16 cellular contexts compared by ENCODE assay signal in the genomic region with DNA sequence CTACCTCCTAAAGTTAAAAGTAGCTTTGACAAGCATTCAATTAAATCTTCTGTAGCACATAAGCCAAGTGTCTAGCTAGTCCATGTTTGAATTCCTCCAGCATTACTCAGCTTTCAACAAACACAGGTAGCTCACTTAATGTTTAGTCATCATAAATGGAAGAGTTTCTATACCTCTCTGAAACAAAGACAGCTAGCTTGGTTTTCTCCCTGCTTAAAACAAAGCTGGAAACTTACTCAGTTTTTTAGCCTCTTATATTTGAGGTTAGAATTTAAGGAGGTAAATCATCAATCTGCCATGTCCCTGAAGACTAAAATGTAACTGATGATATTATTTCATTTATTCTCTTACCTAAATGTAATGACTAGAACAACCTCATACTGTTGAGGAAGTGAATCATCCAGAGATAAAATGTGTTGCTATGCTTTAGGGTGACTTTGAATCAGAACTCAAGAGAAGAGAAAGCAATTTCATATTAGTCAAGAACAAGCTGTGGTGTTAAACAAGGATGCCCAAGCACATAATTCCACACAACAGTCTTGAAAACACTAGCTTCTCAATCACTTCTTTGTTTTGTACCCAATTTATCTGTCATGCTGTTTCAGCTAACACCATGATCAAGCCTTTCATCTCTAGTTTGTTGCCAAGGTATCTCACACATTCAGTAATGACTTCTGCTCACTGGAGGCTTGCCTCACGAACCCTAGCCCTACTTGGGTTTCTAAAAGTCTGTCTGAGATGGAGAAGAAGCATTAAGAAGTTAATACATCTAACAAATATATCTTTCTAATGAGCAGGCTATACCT.
A peak's percentile ranks its signal among the peaks of the same experiment; 100 is the strongest.
DNase-seq lines count a peak whose midpoint lies in the region; ATAC-seq and TF ChIP-seq lines count a peak whose summit lies in the region.
"Had no signal": no experiment of that assay in that cellular context is flagged by ENCODE, and none has a peak within 500 bp of the region (broad histone marks: within the 10 kb centered on the region; RNA-seq: fewer than 3 reads in every experiment).

No MANE protein-coding gene starts in this region.

- H3K79me2 ChIP-seq in HCT116 (ENCODE audit: insufficient read depth, low read length) = no peaks in the 10 kb centered on the region

- peak; percentile 80 for DNase-seq in HCT116 (ENCODE audit: low read depth, low spot score)
- DNase-seq in RKO (ENCODE audit: low spot score) = peak; percentile 29
- DNase-seq in renal cortical epithelial cell (ENCODE audit: low read depth) = peak; percentile 92
- no peak for DNase-seq in retina
- DNase-seq in NCI-H526 treated with DMSO at 0.1 percent for 48 hours (lab: John Stamatoyannopoulos, UW) = no peak
- no peak for DNase-seq in NK-92 (lab: John Stamatoyannopoulos, UW; ENCODE audit: unreplicated experiment)
- no peak for DNase-seq in T-helper 2 cell treated with Interferon-gamma antibody and Interleukin-4, amounts not matched to agents 5 μg/mL and 100 μg/mL, for 36 hours (ENCODE audit: low spot score)
- DNase-seq: activated CD8-positive, alpha-beta memory T cell treated with anti-CD3 and anti-CD28 coated beads, Interleukin-2, amount 50 U/mL, for 4 hours; activated naive CD4-positive, alpha-beta T cell treated with anti-CD3 and anti-CD28 coated beads, Interleukin-2, amount 10 ng/mL, durations not matched to agents 7 days and 5 days; heart left ventricle; NCI-H2081 treated with DMSO at 0.1 percent for 48 hours had no signal

- peak overlapping the region; percentile 62 for H3K4me2 ChIP-seq in HCT116 (ENCODE audit: low read length)
- H3K4me2 ChIP-seq: BLaER1 treated with 17β-estradiol and CSF1 and Interleukin-3, amounts not matched to agents 10 nM and 100 nM had no signal

- no peak for TF ChIP-seq POLR2A in HCT116 (IDR thresholded peaks at IDR 0.05; ENCODE audit: borderline replicate concordance, extremely low read depth, insufficient read depth, insufficient read length)

- H3K9ac ChIP-seq in HCT116 (ENCODE audit: low read length) = peak overlapping the region; percentile 14; the same call in 1 of the 2 replicates
- H3K9ac ChIP-seq: BLaER1 treated with 17β-estradiol and CSF1 and Interleukin-3, amounts not matched to agents 10 nM and 100 nM had no signal

- peak overlapping the region; percentile 80 for H2AFZ ChIP-seq in HCT116 (ENCODE audit: low read depth, low read length, poor library complexity, severe bottlenecking)

- CTCF ChIA-PET in HCT116 (lab: Charles Lee) = interaction anchor here (1.2 kb wide), 1 partner anchor 150 kb away, joined by 4 read pairs; no protein-coding TSS in a partner anchor

- TF ChIP-seq RAD21 in HCT116 (IDR thresholded peaks at IDR 0.05; ENCODE audit: low read depth) = no peak

- RAD21 ChIA-PET in HCT116 (lab: Charles Lee; ENCODE audit: low non-redundant PET in 1 of 2, low total read pairs in 2 of 2, uncharacterized antibody in 2 of 2, unreplicated experiment in 2 of 2) = interaction anchor here in 1 of 2 experiments (1.5 kb wide), 1 partner anchor 151 kb away, joined by 4 read pairs; no protein-coding TSS in a partner anchor

- H3K4me1 Mint-ChIP-seq in T-helper 2 cell treated with Interferon-gamma antibody and Interleukin-4, amounts not matched to agents 5 μg/mL and 100 μg/mL, for 36 hours (ENCODE audit: low read depth) = no peaks in the 10 kb centered on the region
- H3K4me1 Mint-ChIP-seq: activated naive CD4-positive, alpha-beta T cell treated with anti-CD3 and anti-CD28 coated beads, Interleukin-2, amount 10 ng/mL, durations not matched to agents 7 days and 5 days had no signal

- peaks cover 4% of the 10 kb centered on the region for H3K9me3 Mint-ChIP-seq in T-helper 2 cell treated with Interferon-gamma antibody and Interleukin-4, amounts not matched to agents 5 μg/mL and 100 μg/mL, for 36 hours
- H3K9me3 Mint-ChIP-seq: activated naive CD4-positive, alpha-beta T cell treated with anti-CD3 and anti-CD28 coated beads, Interleukin-2, amount 10 ng/mL, durations not matched to agents 7 days and 5 days had no signal

- peak overlapping the region in 1 of 2 experiments; percentile 25; a peak in 2 of 4 replicates for H3K4me3 ChIP-seq in HCT116 (replicated peaks in 1 of 2; ENCODE audit: low read depth in 1 of 2, low read length in 2 of 2)
- H3K4me3 ChIP-seq: BLaER1 treated with 17β-estradiol and CSF1 and Interleukin-3, amounts not matched to agents 10 nM and 100 nM; heart left ventricle; prostate gland had no signal

- H3K27me3 Mint-ChIP-seq in T-helper 2 cell treated with Interferon-gamma antibody and Interleukin-4, amounts not matched to agents 5 μg/mL and 100 μg/mL, for 36 hours (ENCODE audit: low read depth) = no peaks in the 10 kb centered on the region
- H3K27me3 Mint-ChIP-seq: activated naive CD4-positive, alpha-beta T cell treated with anti-CD3 and anti-CD28 coated beads, Interleukin-2, amount 10 ng/mL, durations not matched to agents 7 days and 5 days had no signal

- no peaks in the 10 kb centered on the region for H3K9me2 ChIP-seq in HCT116 (ENCODE audit: insufficient read depth)

- H3K4me1 ChIP-seq in HCT116 (ENCODE audit: control insufficient read depth in 1 of 2, insufficient read depth in 2 of 2, low read length in 2 of 2) = peaks cover 10 to 22% of the 10 kb centered on the region in 2 experiments; a peak in 3 of 4 replicates
- H3K4me1 ChIP-seq: heart left ventricle, prostate gland had no signal

- BruUV-seq in HCT116 (replicated peaks; lab: Mats Ljungman, UMichigan) = no TSS peak

- H3K9me3 ChIP-seq in HCT116 (ENCODE audit: control insufficient read depth in 1 of 2, insufficient read depth in 1 of 2, low read depth in 1 of 2, low read length in 2 of 2) = no peaks in the 10 kb centered on the region
- H3K9me3 ChIP-seq: prostate gland had no signal

- POLR2A ChIA-PET in HCT116 (lab: Charles Lee) = no interaction called here

- no peaks in the 10 kb centered on the region for H3K36me3 Mint-ChIP-seq in T-helper 2 cell treated with Interferon-gamma antibody and Interleukin-4, amounts not matched to agents 5 μg/mL and 100 μg/mL, for 36 hours (ENCODE audit: low read depth)
- H3K36me3 Mint-ChIP-seq: activated naive CD4-positive, alpha-beta T cell treated with anti-CD3 and anti-CD28 coated beads, Interleukin-2, amount 10 ng/mL, durations not matched to agents 7 days and 5 days had no signal

- H3K36me3 ChIP-seq in HCT116 (ENCODE audit: control insufficient read depth in 1 of 2, insufficient read depth in 2 of 2, low read length in 2 of 2) = no peaks in the 10 kb centered on the region
- H3K36me3 ChIP-seq: BLaER1 treated with 17β-estradiol and CSF1 and Interleukin-3, amounts not matched to agents 10 nM and 100 nM; heart left ventricle; prostate gland had no signal

- no peaks in the 10 kb centered on the region for H4K20me1 ChIP-seq in HCT116 (ENCODE audit: insufficient read depth)
- H4K20me1 ChIP-seq: BLaER1 treated with 17β-estradiol and CSF1 and Interleukin-3, amounts not matched to agents 10 nM and 100 nM had no signal

- ATAC-seq in HCT116 (peak; percentile 92), esophagus mucosa (peak; percentile 96)
- ATAC-seq: activated CD4-positive, CD25-positive, alpha-beta regulatory T cell treated with anti-CD3 and anti-CD28 coated beads, Interleukin-2, amount 50 U/mL, for 24 hours; heart left ventricle; left lobe of liver had no signal

- H3K4me3 Mint-ChIP-seq in T-helper 2 cell treated with Interferon-gamma antibody and Interleukin-4, amounts not matched to agents 5 μg/mL and 100 μg/mL, for 36 hours = no peak overlapping the region
- H3K4me3 Mint-ChIP-seq: activated naive CD4-positive, alpha-beta T cell treated with anti-CD3 and anti-CD28 coated beads, Interleukin-2, amount 10 ng/mL, durations not matched to agents 7 days and 5 days had no signal

- intact Hi-C loops in HCT116 (cut with micrococcal nuclease) = loop anchor here (10.0 kb wide), 1 partner anchor 899 kb away; no protein-coding TSS in a partner anchor

- H3K27me3 ChIP-seq in HCT116 (ENCODE audit: insufficient read depth, low read length) = no peaks in the 10 kb centered on the region
- H3K27me3 ChIP-seq: BLaER1 treated with 17β-estradiol and CSF1 and Interleukin-3, amounts not matched to agents 10 nM and 100 nM; heart left ventricle had no signal

- peak overlapping the region; percentile 38; the same call in 1 of the 2 replicates for H3K27ac ChIP-seq in HCT116 (ENCODE audit: low read depth, low read length)
- H3K27ac ChIP-seq: BLaER1 treated with 17β-estradiol and CSF1 and Interleukin-3, amounts not matched to agents 10 nM and 100 nM; heart left ventricle; prostate gland had no signal

- H3K27ac Mint-ChIP-seq in T-helper 2 cell treated with Interferon-gamma antibody and Interleukin-4, amounts not matched to agents 5 μg/mL and 100 μg/mL, for 36 hours = no peak overlapping the region
- H3K27ac Mint-ChIP-seq: activated naive CD4-positive, alpha-beta T cell treated with anti-CD3 and anti-CD28 coated beads, Interleukin-2, amount 10 ng/mL, durations not matched to agents 7 days and 5 days had no signal

- no peak for TF ChIP-seq CTCF in HCT116 (IDR thresholded peaks at IDR 0.05 in 2 of 3, conservative IDR thresholded peaks at IDR 0.05 in 1 of 3; ENCODE audit: borderline replicate concordance in 1 of 3, insufficient read depth in 1 of 3, low read depth in 2 of 3, low read length in 2 of 3)

TF ChIP-seq in HCT116, 20 proteins besides CTCF, POLR2A, EP300 and RAD21 (continues in another document):
- TF ChIP-seq SRF (IDR thresholded peaks at IDR 0.05; ENCODE audit: low read depth) = peak; percentile 46; the same call in 1 of the 2 replicates
- peak; percentile 91 for TF ChIP-seq FOSL1 (IDR thresholded peaks at IDR 0.05; ENCODE audit: low read depth)
- TF ChIP-seq, protein P1, sequence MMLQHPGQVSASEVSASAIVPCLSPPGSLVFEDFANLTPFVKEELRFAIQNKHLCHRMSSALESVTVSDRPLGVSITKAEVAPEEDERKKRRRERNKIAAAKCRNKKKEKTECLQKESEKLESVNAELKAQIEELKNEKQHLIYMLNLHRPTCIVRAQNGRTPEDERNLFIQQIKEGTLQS (IDR thresholded peaks at IDR 0.05) = no peak; the same call in none of the 2 replicates
- TF ChIP-seq EGR1 (IDR thresholded peaks at IDR 0.05; ENCODE audit: low read depth) = 0 out of 2 replicates have a peak, but pooled peaks have one; percentile 26

Comparison
In these comparisons a context has a peak if more than half of its experiments do, and no peak if none do; other contexts are left out.
1. DNase-seq: peak in HCT116 (single experiment), RKO (single experiment) and renal cortical epithelial cell (single experiment); none in retina (single experiment), NCI-H526 treated with DMSO at 0.1 percent for 48 hours (single experiment), NK-92 (single experiment) and T-helper 2 cell treated with Interferon-gamma antibody and Interleukin-4, amounts not matched to agents 5 μg/mL and 100 μg/mL, for 36 hours (single experiment).